Comparison of ENCODE assay signal across 12 cellular contexts in the genomic region with DNA sequence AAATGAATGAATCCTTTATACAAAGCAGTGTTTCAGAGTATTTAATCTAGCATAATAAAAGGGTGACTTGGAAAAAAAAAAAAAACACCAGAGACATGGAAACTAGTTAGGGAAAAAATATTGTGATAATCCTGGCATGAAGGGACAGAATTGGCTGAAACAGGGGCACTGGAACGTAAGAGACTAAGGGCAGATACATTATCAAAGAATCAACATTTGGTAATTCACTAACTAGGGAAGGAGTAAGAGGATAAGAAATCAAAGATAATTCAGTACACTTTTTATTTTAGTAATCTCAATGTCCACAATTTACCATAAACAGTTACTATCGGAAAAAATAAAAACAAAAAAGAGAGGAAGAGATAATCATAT. TPM values are rescaled to one million over a fixed set of nuclear protein-coding genes. Genes with fewer than 3 reads are reported as not detected.
DNase-seq lines count a peak whose midpoint lies in the region; ATAC-seq, FAIRE-seq and TF ChIP-seq lines count a peak whose summit lies in the region.
"Had no signal": no experiment of that assay in that cellular context is flagged by ENCODE, and none has a peak within 500 bp of the region (broad histone marks: within the 10 kb centered on the region; RNA-seq: fewer than 3 reads in every experiment).

No MANE protein-coding gene starts in this region.

- no peaks in the 10 kb centered on the region for H3K36me3 ChIP-seq in Caco-2 (ENCODE audit: control insufficient read depth, insufficient read depth, low read length)
- H3K36me3 ChIP-seq in K562 (ENCODE audit: control insufficient read depth, insufficient read depth, low read length), result peaks cover 18% of the 10 kb centered on the region

- H2AFZ ChIP-seq in K562 (ENCODE audit: low read depth, low read length), result no peak overlapping the region

- no peaks in the 10 kb centered on the region for H3K27me3 ChIP-seq in Caco-2 (replicated peaks; ENCODE audit: control insufficient read depth, insufficient read depth, low read length)
- no peaks in the 10 kb centered on the region for H3K27me3 ChIP-seq in K562 (ENCODE audit: control insufficient read depth in 2 of 2, insufficient read depth in 2 of 2, low read length in 2 of 2)
- H3K27me3 ChIP-seq: gastroesophageal sphincter had no signal

- H3K27ac ChIP-seq in K562 (ENCODE audit: extremely low read depth, low read depth, low read length), result peak overlapping the region; percentile 71; the same call in 1 of the 3 replicates

- no peak for TF ChIP-seq CTCF in Caco-2 (IDR thresholded peaks at IDR 0.05; ENCODE audit: insufficient read depth in 1 of 2, low read depth in 1 of 2, low read length in 1 of 2, severe bottlenecking in 1 of 2, unreplicated experiment in 1 of 2)
- TF ChIP-seq CTCF in K562 (IDR thresholded peaks at IDR 0.05 in 2 of 3, conservative IDR thresholded peaks at IDR 0.05 in 1 of 3; ENCODE audit: insufficient read depth in 2 of 3, low read depth in 1 of 3, low read length in 3 of 3), result no peak
- no peak for TF ChIP-seq CTCF in mesothelial cell of epicardium (IDR thresholded peaks at IDR 0.05; ENCODE audit: unreplicated experiment)
- no peak for TF ChIP-seq CTCF in lower leg skin (IDR thresholded peaks at IDR 0.05)

- H3K9ac ChIP-seq in K562 (ENCODE audit: insufficient read depth in 1 of 2, low read depth in 2 of 2, low read length in 2 of 2), result peak overlapping the region; percentile 31 to 78; a peak in 3 of 4 replicates

- H3K27me3 Mint-ChIP-seq in Caco-2 (ENCODE audit: insufficient read depth, unreplicated experiment) (no peaks in the 10 kb centered on the region), mesothelial cell of epicardium (ENCODE audit: low read depth) (no peaks in the 10 kb centered on the region)

- no TSS peak for BruUV-seq in Caco-2 (replicated peaks; lab: Mats Ljungman, UMichigan)
- BruUV-seq in K562 (replicated peaks; lab: Mats Ljungman, UMichigan), result no TSS peak

- POLR2A ChIA-PET in Caco-2 (lab: Charles Lee) (interaction anchor here (0.6 to 2.4 kb wide), 2 partner anchors 92 to 1320 kb away, joined by 3 to 6 read pairs; a partner anchor contains a TSS), K562 (lab: Yijun Ruan, JAX) (interaction anchor here (0.6 to 1.0 kb wide), 2 partner anchors 80 to 1637 kb away, joined by 3 read pairs; a partner anchor contains a TSS)

- peaks cover 20% of the 10 kb centered on the region; the same call in 2 of the 3 replicates for H3K79me2 ChIP-seq in K562 (ENCODE audit: control insufficient read depth, insufficient read depth, low read length)

- no peak overlapping the region for H3K4me3 ChIP-seq in Caco-2 (ENCODE audit: low read depth, low read length)
- no peak overlapping the region for H3K4me3 ChIP-seq in K562
- no peak overlapping the region for H3K4me3 ChIP-seq in lower leg skin (ENCODE audit: low read depth, poor library complexity, severe bottlenecking)
- H3K4me3 ChIP-seq: gastroesophageal sphincter had no signal

- H3K9me3 Mint-ChIP-seq in Caco-2 (ENCODE audit: unreplicated experiment) (no peaks in the 10 kb centered on the region), mesothelial cell of epicardium (no peaks in the 10 kb centered on the region)

- intact Hi-C loops in Caco-2 (cut with micrococcal nuclease; ENCODE audit: unreplicated experiment), result no loop called here
- intact Hi-C loops in K562 (cut with micrococcal nuclease), result no loop called here
- intact Hi-C loops in lower leg skin (cut with DNase I; ENCODE audit: low total_unique reads), result no loop called here

- WGBS in K562 (ENCODE audit: insufficient coverage, low coverage, missing lambda C conversion rate), result 19% methylated on average over 2 of the region's 2 CpGs
- WGBS in lower leg skin, 2 donors, result 57 to 59% methylated on average over 2 of the region's 2 CpGs

- H3K4me1 ChIP-seq in Caco-2, result peaks cover 15% of the 10 kb centered on the region
- peaks cover 3 to 16% of the 10 kb centered on the region in 2 experiments; a peak in 4 of 5 replicates for H3K4me1 ChIP-seq in K562 (replicated peaks in 1 of 2; ENCODE audit: control insufficient read depth in 2 of 2, insufficient read depth in 2 of 2, low read length in 2 of 2)

- H3K4me3 Mint-ChIP-seq in Caco-2 (ENCODE audit: unreplicated experiment) (peak overlapping the region; percentile 44), mesothelial cell of epicardium (no peak overlapping the region)

- H3K36me3 Mint-ChIP-seq in Caco-2 (ENCODE audit: insufficient read depth, unreplicated experiment) (peaks cover 26% of the 10 kb centered on the region), mesothelial cell of epicardium (peaks cover 6% of the 10 kb centered on the region)

- H3K4me2 ChIP-seq in K562 (ENCODE audit: insufficient read depth, low read length), result 0 out of 2 replicates have a peak overlapping the region, but pooled peaks have one; percentile 23

- H4K20me1 ChIP-seq in K562 (replicated peaks; ENCODE audit: control insufficient read depth, insufficient read depth, low read length), result no peaks in the 10 kb centered on the region

- peaks cover 20% of the 10 kb centered on the region for H3K4me1 Mint-ChIP-seq in Caco-2 (ENCODE audit: low read depth, unreplicated experiment)
- peaks cover 8% of the 10 kb centered on the region for H3K4me1 Mint-ChIP-seq in mesothelial cell of epicardium

- DNase-seq in Caco-2 (no peak), K562 (ENCODE audit: extremely low read depth in 1 of 4, low spot score in 3 of 4) (no peak), mesothelial cell of epicardium (ENCODE audit: low spot score in 2 of 2, unreplicated experiment in 2 of 2) (no peak), lower leg skin (ENCODE audit: low spot score in 2 of 2) (no peak), dedifferentiated amniotic fluid mesenchymal stem cell (ENCODE audit: extremely low spot score) (no peak), GF-D8 (lab: John Stamatoyannopoulos, UW) (no peak)
- DNase-seq: effector CD4-positive, alpha-beta T cell; NCI-H1417 treated with DMSO at 0.1 percent for 48 hours; nucleus accumbens; RPMI8226 had no signal

- FAIRE-seq in K562 (lab: Jason Lieb, UNC), result peak; percentile 11
- FAIRE-seq: GM18507 had no signal

- in situ Hi-C loops in K562 (cut with MboI), result no loop called here

- H3K27ac Mint-ChIP-seq in Caco-2 (ENCODE audit: unreplicated experiment) (peak overlapping the region; percentile 65), mesothelial cell of epicardium (peak overlapping the region; percentile 10)

- CTCF ChIA-PET in Caco-2 (lab: Charles Lee), result interaction anchor here (0.6 kb wide), 1 partner anchor 84 kb away, joined by 5 read pairs; no protein-coding TSS in a partner anchor
- CTCF ChIA-PET in K562 (lab: Yijun Ruan, JAX; ENCODE audit: low intra/inter-chr PET ratio), result no interaction called here

- H3K9me3 ChIP-seq in Caco-2 (no peaks in the 10 kb centered on the region), K562 (replicated peaks; ENCODE audit: control insufficient read depth, insufficient read depth, low read depth, low read length) (no peaks in the 10 kb centered on the region)
- H3K9me3 ChIP-seq: gastroesophageal sphincter had no signal

- TF ChIP-seq POLR2A in K562 (conservative IDR thresholded peaks at IDR 0.05) (no peak), lower leg skin (IDR thresholded peaks at IDR 0.05) (no peak)

- ATAC-seq in K562, result no peak
- ATAC-seq: gastroesophageal sphincter had no signal

- H3K9me1 ChIP-seq in K562 (ENCODE audit: control insufficient read depth, insufficient read depth, low read length), result no peaks in the 10 kb centered on the region

- no peak for TF ChIP-seq RAD21 in K562 (CRISPR knock-in tag; conservative IDR thresholded peaks at IDR 0.05 in 1 of 2, IDR thresholded peaks at IDR 0.05 in 1 of 2)

- no peak for TF ChIP-seq EP300 in K562 (IDR thresholded peaks at IDR 0.05; ENCODE audit: low read length)

RNA-seq across cellular contexts. Expression of a gene that starts 18.2 kb away (rescaled TPM):
- total RNA-seq in Caco-2 (2022) (39.3 and 47.2 TPM in 2 replicates), K562 (2014; rRNA removed) (45.0 and 52.8 TPM in 2 replicates), K562 (2014; rRNA removed; fragmentation: Illumina TruSeq; extraction: Trizol) (32.6 and 33.1 TPM in 2 replicates), K562 (2015; rRNA removed; fragmentation: Illumina TruSeq; extraction: Trizol) (30.8 and 34.1 TPM in 2 replicates), K562 (2021) (31.2 and 32.4 TPM in 2 replicates), mesothelial cell of epicardium (21.1 to 23.8 TPM (median 22.9 TPM) in 3 replicates), lower leg skin (10 to 100 TPM; 46.8 to 63.7 (median 49.1) TPM)
- 38.0 and 56.0 TPM in 2 replicates for total RNA-seq in K562 (2011; cell fraction: chromatin; rRNA removed; ENCODE audit: low replicate concordance)
- 18.8 and 25.0 TPM in 2 replicates for total RNA-seq in K562 (2011; cell fraction: nucleolus; rRNA removed)
- total RNA-seq in K562 (2011; cell fraction: nucleoplasm; rRNA removed), result 39.9 and 61.8 TPM in 2 replicates
- polyA plus RNA-seq in K562 (2011; rRNA removed) (39.1 and 43.2 TPM in 2 replicates), K562 (2014; fragmentation: Illumina TruSeq; extraction: Trizol) (36.0 and 37.7 TPM in 2 replicates), K562 (2014; fragmentation: Nextera tagmentation; extraction: Ambion mirVana) (10 to 100 TPM; 29.0 to 32.6 TPM), K562 (2014; rRNA removed) (46.3 and 51.3 TPM in 2 replicates)
- 25.0 and 32.4 TPM in 2 replicates for polyA plus RNA-seq in K562 (2011; cell fraction: cytosol; rRNA removed)
- polyA plus RNA-seq in K562 (2011; cell fraction: nucleus; rRNA removed), result 15.6 and 20.7 TPM in 2 replicates
- 33.1 and 34.2 TPM in 2 replicates for polyA plus RNA-seq in K562 (2012)
- polyA minus RNA-seq in K562 (2011; rRNA and poly(A)+ RNA removed), result 18.3 and 18.9 TPM in 2 replicates
- 12.5 and 12.7 TPM in 2 replicates for polyA minus RNA-seq in K562 (2011; cell fraction: cytosol; rRNA and poly(A)+ RNA removed)
- 7.0 and 13.3 TPM in 2 replicates for polyA minus RNA-seq in K562 (2011; cell fraction: nucleus; rRNA and poly(A)+ RNA removed)

RNA-seq across cellular contexts. Expression of a gene that starts 21.5 kb away (rescaled TPM):
- total RNA-seq in Caco-2 (2022) (19.4 and 22.2 TPM in 2 replicates), K562 (2014; rRNA removed) (6.2 and 7.6 TPM in 2 replicates), K562 (2014; rRNA removed; fragmentation: Illumina TruSeq; extraction: Trizol) (8.2 and 8.4 TPM in 2 replicates), K562 (2015; rRNA removed; fragmentation: Illumina TruSeq; extraction: Trizol) (5.3 and 6.0 TPM in 2 replicates), K562 (2021) (11.0 and 11.1 TPM in 2 replicates), mesothelial cell of epicardium (29.7 to 42.2 TPM (median 33.5 TPM) in 3 replicates), lower leg skin (100 to 1,000 TPM; 139 to 354 (median 176) TPM)
- total RNA-seq in K562 (2011; cell fraction: chromatin; rRNA removed; ENCODE audit: low replicate concordance), result 62.2 and 79.1 TPM in 2 replicates
- total RNA-seq in K562 (2011; cell fraction: nucleolus; rRNA removed), result 35.8 and 47.0 TPM in 2 replicates
- total RNA-seq in K562 (2011; cell fraction: nucleoplasm; rRNA removed), result 36.1 and 38.3 TPM in 2 replicates
- polyA plus RNA-seq in K562 (2011; rRNA removed) (5.8 and 10.7 TPM in 2 replicates), K562 (2014; fragmentation: Illumina TruSeq; extraction: Trizol) (9.3 and 10.1 TPM in 2 replicates), K562 (2014; fragmentation: Nextera tagmentation; extraction: Ambion mirVana) (1 to 10 TPM; 3.4 to 4.7 TPM), K562 (2014; rRNA removed) (12.4 and 13.8 TPM in 2 replicates)
- 5.8 and 7.2 TPM in 2 replicates for polyA plus RNA-seq in K562 (2011; cell fraction: cytosol; rRNA removed)
- polyA plus RNA-seq in K562 (2011; cell fraction: nucleus; rRNA removed), result 71.2 and 80.8 TPM in 2 replicates
- 9.1 and 13.8 TPM in 2 replicates for polyA plus RNA-seq in K562 (2012)
- polyA minus RNA-seq in K562 (2011; rRNA and poly(A)+ RNA removed), result 11.4 and 13.3 TPM in 2 replicates
- 9.3 and 12.8 TPM in 2 replicates for polyA minus RNA-seq in K562 (2011; cell fraction: cytosol; rRNA and poly(A)+ RNA removed)
- 14.4 and 33.1 TPM in 2 replicates for polyA minus RNA-seq in K562 (2011; cell fraction: nucleus; rRNA and poly(A)+ RNA removed)

RNA-seq across cellular contexts. Expression of a gene that starts 56.3 kb away (rescaled TPM):
- total RNA-seq in Caco-2 (2022), result 7.8 and 9.7 TPM in 2 replicates
- 2.5 and 8.4 TPM in 2 replicates for total RNA-seq in K562 (2011; cell fraction: chromatin; rRNA removed; ENCODE audit: low replicate concordance)
- 3.4 and 4.2 TPM in 2 replicates for total RNA-seq in K562 (2011; cell fraction: nucleolus; rRNA removed)
- 5.3 and 6.1 TPM in 2 replicates for total RNA-seq in K562 (2011; cell fraction: nucleoplasm; rRNA removed)
- 0.36 and 0.78 TPM in 2 replicates for total RNA-seq in K562 (2014; rRNA removed)
- total RNA-seq in K562 (2014; rRNA removed; fragmentation: Illumina TruSeq; extraction: Trizol), result 0.96 and 1.1 TPM in 2 replicates
- 0.54 and 0.72 TPM in 2 replicates for total RNA-seq in K562 (2015; rRNA removed; fragmentation: Illumina TruSeq; extraction: Trizol)
- 0.96 and 0.98 TPM in 2 replicates for total RNA-seq in K562 (2021)
- polyA plus RNA-seq in K562 (2011; rRNA removed), result 2.0 and 2.8 TPM in 2 replicates
- polyA plus RNA-seq in K562 (2011; cell fraction: cytosol; rRNA removed), result 2.1 and 2.8 TPM in 2 replicates
- 9.6 and 10.1 TPM in 2 replicates for polyA plus RNA-seq in K562 (2011; cell fraction: nucleus; rRNA removed)
- polyA plus RNA-seq in K562 (2012), result 0.81 and 1.9 TPM in 2 replicates
- polyA plus RNA-seq in K562 (2014; fragmentation: Illumina TruSeq; extraction: Trizol), result 1.4 and 1.9 TPM in 2 replicates
- polyA plus RNA-seq in K562 (2014; fragmentation: Nextera tagmentation; extraction: Ambion mirVana), result under 1 TPM; 0.39 to 0.68 TPM
- polyA plus RNA-seq in K562 (2014; rRNA removed), result 1.1 and 2.5 TPM in 2 replicates
- polyA minus RNA-seq in K562 (2011; rRNA and poly(A)+ RNA removed), result 1.5 and 1.6 TPM in 2 replicates
- polyA minus RNA-seq in K562 (2011; cell fraction: cytosol; rRNA and poly(A)+ RNA removed), result not detected in 2 replicates
- 1.2 and 1.6 TPM in 2 replicates for polyA minus RNA-seq in K562 (2011; cell fraction: nucleus; rRNA and poly(A)+ RNA removed)
- total RNA-seq in mesothelial cell of epicardium, result 3.6 to 5.3 TPM (median 5.1 TPM) in 3 replicates
- total RNA-seq in lower leg skin, result 10 to 100 TPM; 17.2 to 49.3 (median 34.2) TPM

RNA-seq across cellular contexts. Expression of a gene that starts 57.1 kb away (rescaled TPM):
- total RNA-seq in Caco-2 (2022) (103 and 110 TPM in 2 replicates), K562 (2014; rRNA removed) (83.6 and 101 TPM in 2 replicates), K562 (2014; rRNA removed; fragmentation: Illumina TruSeq; extraction: Trizol) (96.5 and 116 TPM in 2 replicates), K562 (2015; rRNA removed; fragmentation: Illumina TruSeq; extraction: Trizol) (106 and 111 TPM in 2 replicates), K562 (2021) (110 and 133 TPM in 2 replicates), mesothelial cell of epicardium (52.0 to 54.0 TPM (median 52.4 TPM) in 3 replicates), lower leg skin (10 to 100 TPM; 18.3 to 25.2 (median 24.0) TPM)
- total RNA-seq in K562 (2011; cell fraction: chromatin; rRNA removed; ENCODE audit: low replicate concordance), result 59.4 and 105 TPM in 2 replicates
- 83.6 and 91.2 TPM in 2 replicates for total RNA-seq in K562 (2011; cell fraction: nucleolus; rRNA removed)
- total RNA-seq in K562 (2011; cell fraction: nucleoplasm; rRNA removed), result 82.4 and 85.6 TPM in 2 replicates
- polyA plus RNA-seq in K562 (2011; rRNA removed) (200 and 213 TPM in 2 replicates), K562 (2014; fragmentation: Illumina TruSeq; extraction: Trizol) (129 and 166 TPM in 2 replicates), K562 (2014; fragmentation: Nextera tagmentation; extraction: Ambion mirVana) (10 to 100 TPM; 17.4 to 26.4 TPM), K562 (2014; rRNA removed) (109 and 114 TPM in 2 replicates)
- polyA plus RNA-seq in K562 (2011; cell fraction: cytosol; rRNA removed), result 130 and 203 TPM in 2 replicates
- 271 and 421 TPM in 2 replicates for polyA plus RNA-seq in K562 (2011; cell fraction: nucleus; rRNA removed)
- polyA plus RNA-seq in K562 (2012), result 106 and 139 TPM in 2 replicates
- 58.7 and 86.0 TPM in 2 replicates for polyA minus RNA-seq in K562 (2011; rRNA and poly(A)+ RNA removed)
- 48.2 and 82.6 TPM in 2 replicates for polyA minus RNA-seq in K562 (2011; cell fraction: cytosol; rRNA and poly(A)+ RNA removed)
- 31.2 and 44.9 TPM in 2 replicates for polyA minus RNA-seq in K562 (2011; cell fraction: nucleus; rRNA and poly(A)+ RNA removed)
